In genomic region chr12:45732250-45732649, GRCh38 we compare ENCODE assay signal across 8 cellular contexts. TPM values are rescaled to one million over a fixed set of nuclear protein-coding genes. Genes with fewer than 3 reads are reported as not detected.
DNase-seq lines count a peak whose midpoint lies in the region; ATAC-seq and TF ChIP-seq lines count a peak whose summit lies in the region.

No MANE protein-coding gene starts in this region.

- H3K4me1 ChIP-seq in mesodermal cell (ENCODE audit: control insufficient read depth, insufficient read depth, low read length, poor library complexity, severe bottlenecking), result peaks cover 3% of the 10 kb centered on the region

- in situ Hi-C loops in astrocyte of the spinal cord (cut with HindIII; ENCODE audit: low sequenced_read_pairs), result no loop called here

- DNase-seq in CD14-positive monocyte (ENCODE audit: low spot score) (no peak), Kasumi-1 (lab: John Stamatoyannopoulos, UW) (peak; percentile 16 to 36), astrocyte of the spinal cord (ENCODE audit: low read depth, low spot score) (peak; percentile 23), 8988T (no peak), germinal center (ENCODE audit: low spot score) (no peak)

- H3K9me3 ChIP-seq in mesodermal cell (ENCODE audit: control insufficient read depth, low read length), result peaks cover 2% of the 10 kb centered on the region

- H3K36me3 ChIP-seq in mesodermal cell (ENCODE audit: control insufficient read depth, insufficient read depth, low read length), result peaks cover 30% of the 10 kb centered on the region

- H3K4me1 Mint-ChIP-seq in CD14-positive monocyte, result peaks cover 29% of the 10 kb centered on the region

- peaks cover 0 to 7% (median 4%) of the 10 kb centered on the region in 7 donors for H3K9me3 Mint-ChIP-seq in CD14-positive monocyte

- intact Hi-C loops in CD14-positive monocyte (cut with micrococcal nuclease), result loop anchor here in 1 of 2 donors (10.0 kb wide), 1 partner anchor 643 kb away; the partner anchor contains the start of gene SLC38A2

- ATAC-seq in HG03460 (IDR thresholded peaks at IDR 0.05; ENCODE audit: unreplicated experiment) (no peak), GM21529 (IDR thresholded peaks at IDR 0.05; ENCODE audit: unreplicated experiment) (no peak)

- H3K4me3 Mint-ChIP-seq in CD14-positive monocyte, result peak overlapping the region; percentile 17 to 56

- no peak for TF ChIP-seq CTCF in CD14-positive monocyte (IDR thresholded peaks at IDR 0.05)
- TF ChIP-seq CTCF in astrocyte of the spinal cord (IDR thresholded peaks at IDR 0.05; ENCODE audit: low read depth, low read length), result no peak

- WGBS in mesodermal cell (ENCODE audit: insufficient coverage in 2 of 2), 2 experiments, result 75 to 93% methylated on average over 3 of the region's 5 CpGs

- H3K27me3 Mint-ChIP-seq in CD14-positive monocyte (ENCODE audit: low read depth in 3 of 3), result no peaks in the 10 kb centered on the region

- H3K4me3 ChIP-seq in astrocyte of the spinal cord (ENCODE audit: low read depth, low read length), result peak overlapping the region; percentile 15
- peak overlapping the region; percentile 93 for H3K4me3 ChIP-seq in mesodermal cell (ENCODE audit: extremely low read depth, insufficient read depth, low read length, poor library complexity, severe bottlenecking)

- H3K36me3 Mint-ChIP-seq in CD14-positive monocyte, result peaks cover 13 to 28% of the 10 kb centered on the region in 2 donors

- H3K27ac ChIP-seq in mesodermal cell (ENCODE audit: low read depth, low read length, severe bottlenecking), result no peak overlapping the region

- H3K27ac Mint-ChIP-seq in CD14-positive monocyte, result peak overlapping the region in 4 of 7 donors; percentile 5 to 82 (median 34)

RNA-seq across cellular contexts. Expression of gene ARID2, which starts 2.7 kb away (rescaled TPM):
- 1 to 10 TPM; 3.0 to 4.7 TPM for polyA plus RNA-seq in CD14-positive monocyte
- 26.1 TPM for polyA plus RNA-seq in mesodermal cell (2013, experiment 1 of 2)
- polyA plus RNA-seq in mesodermal cell (2013, experiment 2 of 2), result 25.9 TPM

Comparison
In these comparisons a context has a peak if more than half of its experiments do, and no peak if none do; other contexts are left out.
1. DNase-seq: peak in Kasumi-1 (2 of 2) and astrocyte of the spinal cord (single experiment); none in CD14-positive monocyte (single experiment), 8988T (single experiment) and germinal center (single experiment).